8 cellular contexts compared by ENCODE assay signal in the genomic region with DNA sequence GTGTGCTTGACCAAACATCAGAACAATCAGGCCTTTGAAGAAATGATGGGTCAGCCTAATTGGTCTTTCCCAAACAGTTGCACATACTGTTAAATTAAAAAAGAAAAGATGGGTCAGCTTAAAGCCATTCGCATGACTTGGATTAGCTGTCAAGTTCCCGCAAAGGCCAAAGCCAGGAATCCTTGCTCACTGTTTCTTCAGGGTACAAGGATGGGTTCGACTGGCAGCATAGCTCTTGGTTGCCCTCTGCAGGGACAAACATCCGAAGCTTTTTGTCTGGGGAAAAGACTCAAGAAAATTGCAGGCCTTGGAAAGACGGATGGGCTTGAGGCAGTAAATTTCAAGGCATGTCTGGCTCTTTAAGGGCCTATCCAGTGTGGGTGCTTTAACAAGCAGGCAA.
DNase-seq lines count a peak whose midpoint lies in the region; ATAC-seq and TF ChIP-seq lines count a peak whose summit lies in the region.

No MANE protein-coding gene starts in this region.

- in situ Hi-C loops in mammary epithelial cell (cut with MboI; ENCODE audit: low sequenced_read_pairs in 2 of 2): no loop called here

- H3K4me1 ChIP-seq in mammary epithelial cell (ENCODE audit: insufficient read depth, low read length) (no peaks in the 10 kb centered on the region), liver (ENCODE audit: control insufficient read depth in 4 of 4, insufficient read depth in 4 of 4, low read length in 3 of 4) (no peaks in the 10 kb centered on the region)

- peak; percentile 17 to 72 for TF ChIP-seq CTCF in mammary epithelial cell (conservative IDR thresholded peaks at IDR 0.05 in 1 of 2, IDR thresholded peaks at IDR 0.05 in 1 of 2; ENCODE audit: extremely low read depth in 1 of 2, insufficient read depth in 1 of 2, low read depth in 1 of 2, low read length in 2 of 2)
- TF ChIP-seq CTCF in liver (IDR thresholded peaks at IDR 0.05; ENCODE audit: low read depth, low read length, missing input control): peak; percentile 30

- H3K4me3 ChIP-seq in mammary epithelial cell (replicated peaks in 1 of 3; ENCODE audit: insufficient read depth in 1 of 3, low read depth in 2 of 3, low read length in 3 of 3) (no peak overlapping the region), liver (ENCODE audit: low read depth in 1 of 3, low read length in 3 of 3) (no peak overlapping the region)

- H3K36me3 ChIP-seq in mammary epithelial cell (ENCODE audit: insufficient read depth, low read length): no peaks in the 10 kb centered on the region
- H3K36me3 ChIP-seq in liver (ENCODE audit: control insufficient read depth in 4 of 4, insufficient read depth in 3 of 4, low read depth in 1 of 4, low read length in 3 of 4): no peaks in the 10 kb centered on the region

- H4K20me1 ChIP-seq in mammary epithelial cell (ENCODE audit: insufficient read depth, low read length): no peaks in the 10 kb centered on the region

- BruUV-seq in mammary epithelial cell (replicated peaks; lab: Mats Ljungman, UMichigan): no TSS peak

- TF ChIP-seq RAD21 in Ishikawa (IDR thresholded peaks at IDR 0.05; ENCODE audit: low read depth): peak; percentile 62
- TF ChIP-seq RAD21 in liver (IDR thresholded peaks at IDR 0.05): peak; percentile 72 to 80

- TF ChIP-seq EP300 in Ishikawa (IDR thresholded peaks at IDR 0.05; ENCODE audit: borderline replicate concordance): no peak

- CTCF ChIA-PET in mammary epithelial cell (lab: Charles Lee; ENCODE audit: low non-redundant PET): interaction anchor here (0.6 kb wide), 1 partner anchor 183 kb away, joined by 3 read pairs; no protein-coding TSS in a partner anchor

- no peaks in the 10 kb centered on the region for H3K9me3 ChIP-seq in mammary epithelial cell (replicated peaks; ENCODE audit: insufficient read depth, low read length)
- no peaks in the 10 kb centered on the region for H3K9me3 ChIP-seq in liver (ENCODE audit: control insufficient read depth in 4 of 4, low read length in 3 of 4)

- 32% methylated on average over 5 of the region's 5 CpGs for WGBS in mammary epithelial cell (ENCODE audit: low coverage, missing lambda C conversion rate)
- whole genome bisulfite sequencing in liver: 46% methylated on average over 5 of the region's 5 CpGs

- no peak for ATAC-seq in GM21737 (IDR thresholded peaks at IDR 0.05; ENCODE audit: unreplicated experiment)

- dilution Hi-C loops in mammary epithelial cell (cut with HindIII; ENCODE audit: low sequenced_read_pairs): no loop called here

- H2AFZ ChIP-seq in mammary epithelial cell (ENCODE audit: low read depth, low read length): no peak overlapping the region

- H3K27me3 ChIP-seq in mammary epithelial cell (ENCODE audit: insufficient read depth, low read length) (no peaks in the 10 kb centered on the region), liver (ENCODE audit: control insufficient read depth in 4 of 4, insufficient read depth in 4 of 4, low read length in 3 of 4) (no peaks in the 10 kb centered on the region)

- no peaks in the 10 kb centered on the region for H3K79me2 ChIP-seq in mammary epithelial cell (ENCODE audit: insufficient read depth, low read length)

- H3K9ac ChIP-seq in mammary epithelial cell (ENCODE audit: insufficient read depth, low read length) (no peak overlapping the region), liver (ENCODE audit: low read depth in 1 of 2, low read length in 2 of 2) (no peak overlapping the region)

- intact Hi-C loops in mammary epithelial cell (cut with micrococcal nuclease): loop anchor here (10.0 kb wide), 1 partner anchor 393 kb away; no protein-coding TSS in a partner anchor

- H3K27ac ChIP-seq in mammary epithelial cell (ENCODE audit: insufficient read depth, low read depth, low read length): no peak overlapping the region
- no peak overlapping the region for H3K27ac ChIP-seq in liver (ENCODE audit: low read depth in 1 of 2, low read length in 2 of 2)

- peak; percentile 5 for DNase-seq in COLO668 (lab: John Stamatoyannopoulos, UW; ENCODE audit: unreplicated experiment)
- DNase-seq in mammary epithelial cell: peak; percentile 17
- DNase-seq in dedifferentiated amniotic fluid mesenchymal stem cell (ENCODE audit: extremely low spot score): no peak
- no peak for DNase-seq in activated T-cell treated with anti-CD3 and anti-CD28 coated beads for 4 hours
- DNase-seq in activated gamma-delta T cell treated with Interleukin-2 at 50 U/mL for 16 hours: no peak

- H3K4me2 ChIP-seq in mammary epithelial cell (ENCODE audit: insufficient read depth, low read depth, low read length): no peak overlapping the region

TF ChIP-seq in Ishikawa, 13 proteins besides CTCF, POLR2A, EP300 and RAD21 (continues in another document):
- TF ChIP-seq TCF12 (IDR thresholded peaks at IDR 0.05; ENCODE audit: low read depth) (no peak), EGR1 (IDR thresholded peaks at IDR 0.05) (no peak), FOXM1 (IDR thresholded peaks at IDR 0.05; ENCODE audit: borderline replicate concordance, low read depth) (no peak), ZBTB7A (IDR thresholded peaks at IDR 0.05; ENCODE audit: low read depth) (no peak)
- TF ChIP-seq, protein P1, sequence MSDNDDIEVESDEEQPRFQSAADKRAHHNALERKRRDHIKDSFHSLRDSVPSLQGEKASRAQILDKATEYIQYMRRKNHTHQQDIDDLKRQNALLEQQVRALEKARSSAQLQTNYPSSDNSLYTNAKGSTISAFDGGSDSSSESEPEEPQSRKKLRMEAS (IDR thresholded peaks at IDR 0.05): no peak
- TF ChIP-seq, protein P2, sequence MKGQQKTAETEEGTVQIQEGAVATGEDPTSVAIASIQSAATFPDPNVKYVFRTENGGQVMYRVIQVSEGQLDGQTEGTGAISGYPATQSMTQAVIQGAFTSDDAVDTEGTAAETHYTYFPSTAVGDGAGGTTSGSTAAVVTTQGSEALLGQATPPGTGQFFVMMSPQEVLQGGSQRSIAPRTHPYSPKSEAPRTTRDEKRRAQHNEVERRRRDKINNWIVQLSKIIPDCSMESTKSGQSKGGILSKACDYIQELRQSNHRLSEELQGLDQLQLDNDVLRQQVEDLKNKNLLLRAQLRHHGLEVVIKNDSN (IDR thresholded peaks at IDR 0.05): no peak

TF ChIP-seq in liver, 16 proteins besides CTCF, POLR2A, EP300 and RAD21:
- TF ChIP-seq TAF1 (conservative IDR thresholded peaks at IDR 0.05): no peak
- TF ChIP-seq NR2F2 (IDR thresholded peaks at IDR 0.05): no peak
- no peak for TF ChIP-seq GABPA (IDR thresholded peaks at IDR 0.05 in 1 of 2, conservative IDR thresholded peaks at IDR 0.05 in 1 of 2)
- TF ChIP-seq HNF4A (conservative IDR thresholded peaks at IDR 0.05): no peak
- no peak for TF ChIP-seq JUND (IDR thresholded peaks at IDR 0.05)
- no peak for TF ChIP-seq HNF4G (IDR thresholded peaks at IDR 0.05)

Comparison
In these comparisons a context has a peak if more than half of its experiments do, and no peak if none do; other contexts are left out.
1. DNase-seq: peak in COLO668 (single experiment) and mammary epithelial cell (single experiment); none in dedifferentiated amniotic fluid mesenchymal stem cell (single experiment), activated T-cell treated with anti-CD3 and anti-CD28 coated beads for 4 hours (single experiment) and activated gamma-delta T cell treated with Interleukin-2 at 50 U/mL for 16 hours (single experiment).